ENCODE assay signal across 1 cellular context in genomic region chr9:132670359-132670815, GRCh38.
TF ChIP-seq lines count a peak whose summit lies in the region.

A gene with protein sequence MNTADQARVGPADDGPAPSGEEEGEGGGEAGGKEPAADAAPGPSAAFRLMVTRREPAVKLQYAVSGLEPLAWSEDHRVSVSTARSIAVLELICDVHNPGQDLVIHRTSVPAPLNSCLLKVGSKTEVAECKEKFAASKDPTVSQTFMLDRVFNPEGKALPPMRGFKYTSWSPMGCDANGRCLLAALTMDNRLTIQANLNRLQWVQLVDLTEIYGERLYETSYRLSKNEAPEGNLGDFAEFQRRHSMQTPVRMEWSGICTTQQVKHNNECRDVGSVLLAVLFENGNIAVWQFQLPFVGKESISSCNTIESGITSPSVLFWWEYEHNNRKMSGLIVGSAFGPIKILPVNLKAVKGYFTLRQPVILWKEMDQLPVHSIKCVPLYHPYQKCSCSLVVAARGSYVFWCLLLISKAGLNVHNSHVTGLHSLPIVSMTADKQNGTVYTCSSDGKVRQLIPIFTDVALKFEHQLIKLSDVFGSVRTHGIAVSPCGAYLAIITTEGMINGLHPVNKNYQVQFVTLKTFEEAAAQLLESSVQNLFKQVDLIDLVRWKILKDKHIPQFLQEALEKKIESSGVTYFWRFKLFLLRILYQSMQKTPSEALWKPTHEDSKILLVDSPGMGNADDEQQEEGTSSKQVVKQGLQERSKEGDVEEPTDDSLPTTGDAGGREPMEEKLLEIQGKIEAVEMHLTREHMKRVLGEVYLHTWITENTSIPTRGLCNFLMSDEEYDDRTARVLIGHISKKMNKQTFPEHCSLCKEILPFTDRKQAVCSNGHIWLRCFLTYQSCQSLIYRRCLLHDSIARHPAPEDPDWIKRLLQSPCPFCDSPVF (plus strand): TSS chr9:132670464. CDS start chr9:132670599, 135 bp downstream.

TF ChIP-seq in HEK293, 187 proteins besides CTCF, POLR2A, EP300 and RAD21 (continued from another document):
- TF ChIP-seq, protein P1, sequence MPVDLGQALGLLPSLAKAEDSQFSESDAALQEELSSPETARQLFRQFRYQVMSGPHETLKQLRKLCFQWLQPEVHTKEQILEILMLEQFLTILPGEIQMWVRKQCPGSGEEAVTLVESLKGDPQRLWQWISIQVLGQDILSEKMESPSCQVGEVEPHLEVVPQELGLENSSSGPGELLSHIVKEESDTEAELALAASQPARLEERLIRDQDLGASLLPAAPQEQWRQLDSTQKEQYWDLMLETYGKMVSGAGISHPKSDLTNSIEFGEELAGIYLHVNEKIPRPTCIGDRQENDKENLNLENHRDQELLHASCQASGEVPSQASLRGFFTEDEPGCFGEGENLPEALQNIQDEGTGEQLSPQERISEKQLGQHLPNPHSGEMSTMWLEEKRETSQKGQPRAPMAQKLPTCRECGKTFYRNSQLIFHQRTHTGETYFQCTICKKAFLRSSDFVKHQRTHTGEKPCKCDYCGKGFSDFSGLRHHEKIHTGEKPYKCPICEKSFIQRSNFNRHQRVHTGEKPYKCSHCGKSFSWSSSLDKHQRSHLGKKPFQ (tag by site-specific recombination; IDR thresholded peaks at IDR 0.05): no peak
- TF ChIP-seq ZNF791 (tag by site-specific recombination; IDR thresholded peaks at IDR 0.05) (no peak), ZFP3 (tag by site-specific recombination; IDR thresholded peaks at IDR 0.05; ENCODE audit: low read depth) (no peak), ZNF514 (tag by site-specific recombination; IDR thresholded peaks at IDR 0.05) (no peak), ZBTB26 (tag by site-specific recombination; optimal IDR thresholded peaks at IDR 0.05) (peak; percentile 10), PRDM1 (tag by site-specific recombination; IDR thresholded peaks at IDR 0.05) (no peak), ZNF132 (tag by site-specific recombination; IDR thresholded peaks at IDR 0.05; ENCODE audit: borderline replicate concordance) (no peak), ZNF629 (tag by site-specific recombination; IDR thresholded peaks at IDR 0.05) (no peak), ZNF501 (tag by site-specific recombination; IDR thresholded peaks at IDR 0.05) (no peak), MYNN (tag by site-specific recombination; IDR thresholded peaks at IDR 0.05; ENCODE audit: borderline replicate concordance) (no peak), BCL11B (tag by site-specific recombination; IDR thresholded peaks at IDR 0.05; ENCODE audit: low read depth) (no peak), ZNF549 (tag by site-specific recombination; IDR thresholded peaks at IDR 0.05) (no peak), ZNF792 (tag by site-specific recombination; IDR thresholded peaks at IDR 0.05) (0 out of 2 replicates have a peak, but pooled peaks have one; percentile 14), ZNF660 (tag by site-specific recombination; IDR thresholded peaks at IDR 0.05) (peak; percentile 33; the same call in 1 of the 2 replicates), SCRT2 (tag by site-specific recombination; IDR thresholded peaks at IDR 0.05) (no peak)
- TF ChIP-seq, protein P2, sequence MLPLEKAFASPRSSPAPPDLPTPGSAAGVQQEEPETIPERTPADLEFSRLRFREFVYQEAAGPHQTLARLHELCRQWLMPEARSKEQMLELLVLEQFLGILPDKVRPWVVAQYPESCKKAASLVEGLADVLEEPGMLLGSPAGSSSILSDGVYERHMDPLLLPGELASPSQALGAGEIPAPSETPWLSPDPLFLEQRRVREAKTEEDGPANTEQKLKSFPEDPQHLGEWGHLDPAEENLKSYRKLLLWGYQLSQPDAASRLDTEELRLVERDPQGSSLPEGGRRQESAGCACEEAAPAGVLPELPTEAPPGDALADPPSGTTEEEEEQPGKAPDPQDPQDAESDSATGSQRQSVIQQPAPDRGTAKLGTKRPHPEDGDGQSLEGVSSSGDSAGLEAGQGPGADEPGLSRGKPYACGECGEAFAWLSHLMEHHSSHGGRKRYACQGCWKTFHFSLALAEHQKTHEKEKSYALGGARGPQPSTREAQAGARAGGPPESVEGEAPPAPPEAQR (tag by site-specific recombination; IDR thresholded peaks at IDR 0.05): no peak
TF ChIP-seq in HEK293: peak in this region for 18.
